In the genomic region with DNA sequence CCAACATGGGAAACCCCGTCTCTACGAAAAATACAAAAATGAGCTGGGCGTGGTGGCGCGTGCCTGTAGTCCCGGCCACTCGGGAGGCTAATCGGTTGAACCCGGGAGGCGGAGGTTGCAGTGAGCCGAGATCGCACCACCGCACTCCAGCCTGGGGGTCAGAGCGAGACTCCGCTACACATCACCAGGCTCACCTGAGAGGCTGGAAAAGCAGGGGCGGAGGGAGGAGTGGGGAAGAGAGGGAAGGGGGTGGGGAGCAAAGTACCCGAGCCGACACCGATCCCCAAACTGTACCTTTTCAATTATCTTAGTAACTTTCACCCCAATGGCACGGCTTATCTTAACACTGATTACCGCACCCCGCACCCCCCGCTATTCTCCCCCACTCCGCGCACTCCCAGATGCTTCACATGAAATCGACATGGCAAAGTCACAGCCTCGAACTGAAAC, we compare ENCODE assay signal across 8 cellular contexts. TPM values are rescaled to one million over a fixed set of nuclear protein-coding genes. Genes with fewer than 3 reads are reported as not detected.
DNase-seq lines count a peak whose midpoint lies in the region; ATAC-seq and TF ChIP-seq lines count a peak whose summit lies in the region.

No MANE protein-coding gene starts in this region.

- TF ChIP-seq CTCF in AG04450 (IDR thresholded peaks at IDR 0.05; ENCODE audit: low read depth, low read length) (no peak), Loucy (conservative IDR thresholded peaks at IDR 0.05; ENCODE audit: low read length) (no peak)

- DNase-seq in AG04450 (ENCODE audit: low read depth, low spot score) (no peak), ACHN (no peak), posterior cingulate gyrus (no peak)
- no peak for DNase-seq in naive thymus-derived CD8-positive, alpha-beta T cell

- peak in 1 of 2 donors; percentile 20 for ATAC-seq in naive thymus-derived CD8-positive, alpha-beta T cell
- ATAC-seq in GM18498 (IDR thresholded peaks at IDR 0.05; ENCODE audit: unreplicated experiment) (no peak), GM18909 (IDR thresholded peaks at IDR 0.05; ENCODE audit: poor library complexity, unreplicated experiment) (no peak)

- H3K36me3 ChIP-seq in Loucy (ENCODE audit: insufficient read depth, low read length) = no peaks in the 10 kb centered on the region
- no peaks in the 10 kb centered on the region for H3K36me3 ChIP-seq in duodenal mucosa (ENCODE audit: control insufficient read depth in 1 of 2, insufficient read depth in 2 of 2, low read length in 2 of 2)

- no peaks in the 10 kb centered on the region for H3K36me3 Mint-ChIP-seq in naive thymus-derived CD8-positive, alpha-beta T cell

- H3K27ac ChIP-seq in AG04450 (ENCODE audit: low read depth, low read length) = no peak overlapping the region
- H3K27ac ChIP-seq in duodenal mucosa (ENCODE audit: low read depth, low read length) = no peak overlapping the region

- H3K27me3 Mint-ChIP-seq in naive thymus-derived CD8-positive, alpha-beta T cell = peaks cover 21 to 61% (median 39%) of the 10 kb centered on the region in 5 donors

- H3K4me3 Mint-ChIP-seq in naive thymus-derived CD8-positive, alpha-beta T cell = peak overlapping the region; percentile 58 to 81 (median 70)

- no peaks in the 10 kb centered on the region for H3K27me3 ChIP-seq in AG04450 (ENCODE audit: control insufficient read depth, insufficient read depth, low read length)
- H3K27me3 ChIP-seq in Loucy (ENCODE audit: insufficient read depth, low read length, poor library complexity, severe bottlenecking) = no peaks in the 10 kb centered on the region
- peaks cover 18 to 29% of the 10 kb centered on the region in 2 donors for H3K27me3 ChIP-seq in duodenal mucosa (ENCODE audit: control insufficient read depth in 1 of 2, insufficient read depth in 2 of 2, low read length in 2 of 2)

- no peaks in the 10 kb centered on the region for H3F3A ChIP-seq in Loucy (ENCODE audit: low read depth)

- POLR2A ChIA-PET in AG04450 (lab: Yijun Ruan, JAX) = interaction anchor here (0.8 to 1.0 kb wide), 2 partner anchors 93 to 144 kb away, joined by 4 read pairs; no protein-coding TSS in a partner anchor
- POLR2A ChIA-PET in naive thymus-derived CD8-positive, alpha-beta T cell (lab: Charles Lee) = no interaction called here

- H4K20me1 ChIP-seq in Loucy (ENCODE audit: insufficient read depth, low read length, poor library complexity, severe bottlenecking) = no peaks in the 10 kb centered on the region

- H3K4me3 ChIP-seq in AG04450 (ENCODE audit: low read depth, low read length) (peak overlapping the region; percentile 64), Loucy (ENCODE audit: low read length, poor library complexity, severe bottlenecking) (peak overlapping the region; percentile 65), duodenal mucosa (ENCODE audit: low read depth in 1 of 2, low read length in 2 of 2) (peak overlapping the region; percentile 7 to 51)

- no peaks in the 10 kb centered on the region for H3K9me3 Mint-ChIP-seq in naive thymus-derived CD8-positive, alpha-beta T cell

- CTCF ChIA-PET in AG04450 (lab: Charles Lee) = interaction anchor here (0.7 to 4.5 kb wide), 12 partner anchors 10 to 538 kb away, joined by 3 to 23 read pairs (median 6); no protein-coding TSS in a partner anchor

- peaks cover 7% of the 10 kb centered on the region for H3K4me1 ChIP-seq in Loucy (ENCODE audit: insufficient read depth, low read length, poor library complexity, severe bottlenecking)
- peaks cover 0 to 4% of the 10 kb centered on the region in 2 donors for H3K4me1 ChIP-seq in duodenal mucosa (ENCODE audit: control insufficient read depth in 1 of 2, insufficient read depth in 2 of 2, low read length in 2 of 2)

- H3K4me2 ChIP-seq in Loucy (ENCODE audit: low read depth, low read length, poor library complexity, severe bottlenecking) = peak overlapping the region; percentile 52

- peaks cover 2% of the 10 kb centered on the region; the same call in 1 of the 2 replicates for H3K9me3 ChIP-seq in AG04450 (ENCODE audit: control insufficient read depth, insufficient read depth, low read length)
- no peaks in the 10 kb centered on the region for H3K9me3 ChIP-seq in Loucy (ENCODE audit: insufficient read depth, low read depth, low read length)
- no peaks in the 10 kb centered on the region for H3K9me3 ChIP-seq in duodenal mucosa (ENCODE audit: control insufficient read depth in 1 of 2, low read length in 2 of 2)

- intact Hi-C loops in posterior cingulate gyrus (cut with DNase I) = loop anchor here (5.0 kb wide), 1 partner anchor 201 kb away; no protein-coding TSS in a partner anchor

- H3K79me2 ChIP-seq in Loucy (ENCODE audit: insufficient read depth, low read length) = no peaks in the 10 kb centered on the region

- H3K9me2 ChIP-seq in Loucy (replicated peaks; ENCODE audit: low read depth, low read length) = no peaks in the 10 kb centered on the region

- peak overlapping the region; percentile 88 for H2AFZ ChIP-seq in Loucy (ENCODE audit: low read length)

- in situ Hi-C loops in ACHN (cut with HindIII; ENCODE audit: low pct_ligation_motif_present, low pct_unique_long_range_greater_than_20kb, low sequenced_read_pairs) = no loop called here

- peak overlapping the region in 1 of 10 donors; percentile 75 for H3K27ac Mint-ChIP-seq in naive thymus-derived CD8-positive, alpha-beta T cell

- peaks cover 2 to 11% (median 9%) of the 10 kb centered on the region in 4 donors for H3K4me1 Mint-ChIP-seq in naive thymus-derived CD8-positive, alpha-beta T cell

- H3K9ac ChIP-seq in Loucy (ENCODE audit: low read depth, low read length, poor library complexity, severe bottlenecking) (no peak overlapping the region), duodenal mucosa (ENCODE audit: low read depth in 1 of 2, low read length in 2 of 2) (no peak overlapping the region)

RNA-seq across cellular contexts. Expression of a gene that starts 46.4 kb away (rescaled TPM):
- polyA plus RNA-seq in AG04450 (2011; rRNA removed) = 3.2 and 3.6 TPM in 2 replicates
- 5.4 and 5.7 TPM in 2 replicates for polyA minus RNA-seq in AG04450 (2011; rRNA and poly(A)+ RNA removed)
- 1 to 10 TPM; 1.1 TPM for total RNA-seq in naive thymus-derived CD8-positive, alpha-beta T cell
- under 1 TPM in 2 of 3 donors, not detected in 1; 0.08 to 0.54 TPM for polyA plus RNA-seq in naive thymus-derived CD8-positive, alpha-beta T cell

RNA-seq across cellular contexts. Expression of a gene that starts 50.9 kb away (rescaled TPM):
- polyA plus RNA-seq in AG04450 (2011; rRNA removed) = not detected in 2 replicates
- not detected in 2 replicates for polyA minus RNA-seq in AG04450 (2011; rRNA and poly(A)+ RNA removed)
- total RNA-seq in naive thymus-derived CD8-positive, alpha-beta T cell = not detected
- polyA plus RNA-seq in naive thymus-derived CD8-positive, alpha-beta T cell = not detected
